Comparison of ENCODE assay signal across 2 cellular contexts in genomic region chr2:69986691-69987090, GRCh38.
TF ChIP-seq lines count a peak whose summit lies in the region.

No MANE protein-coding gene starts in this region.

TF ChIP-seq in HepG2, 621 proteins besides CTCF, POLR2A, EP300 and RAD21:
- TF ChIP-seq ZNF251 (CRISPR knock-in tag; IDR thresholded peaks at IDR 0.05) (no peak), RELA (CRISPR knock-in tag; IDR thresholded peaks at IDR 0.05) (no peak), ZSCAN21 (CRISPR knock-in tag; IDR thresholded peaks at IDR 0.05; ENCODE audit: borderline replicate concordance) (no peak), GMEB1 (CRISPR knock-in tag; IDR thresholded peaks at IDR 0.05; ENCODE audit: borderline replicate concordance) (no peak), CBX2 (IDR thresholded peaks at IDR 0.05; ENCODE audit: low read depth, low read length) (no peak), CBX2 (CRISPR knock-in tag; IDR thresholded peaks at IDR 0.05; ENCODE audit: low read depth) (no peak), REXO4 (CRISPR knock-in tag; IDR thresholded peaks at IDR 0.05; ENCODE audit: borderline replicate concordance) (no peak), THRA (CRISPR knock-in tag; IDR thresholded peaks at IDR 0.05; ENCODE audit: borderline replicate concordance) (no peak), NR1H2 (CRISPR knock-in tag; IDR thresholded peaks at IDR 0.05; ENCODE audit: borderline replicate concordance, low read depth) (no peak), NFE2L1 (CRISPR knock-in tag; IDR thresholded peaks at IDR 0.05; ENCODE audit: borderline replicate concordance) (no peak), ZNF121 (CRISPR knock-in tag; IDR thresholded peaks at IDR 0.05) (no peak), KDM2A (CRISPR knock-in tag; IDR thresholded peaks at IDR 0.05; ENCODE audit: borderline replicate concordance, low read depth) (no peak), ZEB1 (IDR thresholded peaks at IDR 0.05; ENCODE audit: insufficient replicate concordance, low read depth) (no peak), ZBTB34 (CRISPR knock-in tag; IDR thresholded peaks at IDR 0.05) (no peak), BCL3 (CRISPR knock-in tag; IDR thresholded peaks at IDR 0.05) (no peak), ZSCAN29 (CRISPR knock-in tag; conservative IDR thresholded peaks at IDR 0.05) (no peak), FUBP1 (CRISPR knock-in tag; IDR thresholded peaks at IDR 0.05; ENCODE audit: borderline replicate concordance) (no peak)
TF ChIP-seq in HepG2: peak in this region for 0.

TF ChIP-seq in K562, 482 proteins besides CTCF, POLR2A, EP300 and RAD21:
- TF ChIP-seq OTX1 (CRISPR knock-in tag; IDR thresholded peaks at IDR 0.05) (no peak), VEZF1 (CRISPR knock-in tag; IDR thresholded peaks at IDR 0.05) (no peak), ZNF143 (CRISPR knock-in tag; IDR thresholded peaks at IDR 0.05) (no peak), FOXK1 (CRISPR knock-in tag; IDR thresholded peaks at IDR 0.05; ENCODE audit: borderline replicate concordance) (no peak), KLF13 (tag; IDR thresholded peaks at IDR 0.05; ENCODE audit: borderline replicate concordance, low read depth) (no peak), IRF2 (CRISPR knock-in tag; IDR thresholded peaks at IDR 0.05) (no peak), ZBTB11 (CRISPR knock-in tag; IDR thresholded peaks at IDR 0.05) (no peak), ZNF23 (CRISPR knock-in tag; IDR thresholded peaks at IDR 0.05) (no peak), NR4A1 (CRISPR knock-in tag; IDR thresholded peaks at IDR 0.05) (no peak), NR4A1 (tag; IDR thresholded peaks at IDR 0.05) (no peak)
